ENCODE assay signal across 8 cellular contexts in the genomic region with DNA sequence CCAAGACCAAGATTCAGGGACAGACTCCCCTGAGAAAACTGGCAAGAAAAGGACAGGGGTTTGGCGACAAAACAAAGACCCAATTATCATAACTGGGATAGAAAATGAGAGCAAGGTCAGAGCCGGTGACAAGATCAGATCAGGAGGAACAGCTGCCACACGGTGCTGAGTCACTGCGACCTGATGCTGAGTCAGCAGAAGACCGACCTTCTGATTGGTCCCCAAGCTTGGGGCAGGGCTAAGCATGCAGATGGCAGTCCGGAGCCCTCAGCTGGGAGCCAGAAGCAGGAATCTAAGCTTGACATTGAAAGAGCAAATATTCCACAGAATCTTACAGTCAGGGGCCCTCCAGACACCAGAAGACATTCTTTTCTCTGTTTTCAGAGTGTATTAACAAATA. TPM values are rescaled to one million over a fixed set of nuclear protein-coding genes. Genes with fewer than 3 reads are reported as not detected.
DNase-seq lines count a peak whose midpoint lies in the region; ATAC-seq and TF ChIP-seq lines count a peak whose summit lies in the region.

No MANE protein-coding gene starts in this region.

- H3K27ac Mint-ChIP-seq in T-cell, result no peak overlapping the region

- H3K4me1 ChIP-seq in A673 (ENCODE audit: insufficient read depth, low read length, poor library complexity, severe bottlenecking), result peaks cover 12% of the 10 kb centered on the region

- no peak overlapping the region for H3K4me3 Mint-ChIP-seq in T-cell

- H3K9me3 ChIP-seq in A673 (ENCODE audit: low read depth, low read length, poor library complexity, severe bottlenecking), result no peaks in the 10 kb centered on the region

- H3K27me3 ChIP-seq in A673 (replicated peaks; ENCODE audit: insufficient read depth, low read depth, low read length, poor library complexity), result no peaks in the 10 kb centered on the region

- H3K27me3 Mint-ChIP-seq in T-cell, result peaks cover 29 to 39% of the 10 kb centered on the region in 2 donors

- BruUV-seq in A673 (replicated peaks; lab: Mats Ljungman, UMichigan), result no TSS peak

- H3K4me3 ChIP-seq in A673 (ENCODE audit: low read depth, low read length, poor library complexity, severe bottlenecking), result no peak overlapping the region
- H3K4me3 ChIP-seq in choroid plexus epithelial cell (ENCODE audit: low read depth, low read length), result no peak overlapping the region

- H3K27ac ChIP-seq in A673 (ENCODE audit: low read depth, low read length, poor library complexity, severe bottlenecking), result no peak overlapping the region

- no peaks in the 10 kb centered on the region for H3K9me3 Mint-ChIP-seq in T-cell

- peaks cover 0 to 4% (median 2%) of the 10 kb centered on the region in 3 donors for H3K4me1 Mint-ChIP-seq in T-cell

- TF ChIP-seq CTCF in A673 (conservative IDR thresholded peaks at IDR 0.05; ENCODE audit: low read depth, low read length) (no peak), choroid plexus epithelial cell (conservative IDR thresholded peaks at IDR 0.05; ENCODE audit: low read depth, low read length) (no peak)

- intact Hi-C loops in A673 (cut with micrococcal nuclease; ENCODE audit: unreplicated experiment), result no loop called here

- H3K36me3 Mint-ChIP-seq in T-cell, result no peaks in the 10 kb centered on the region

- POLR2A ChIA-PET in A673 (lab: Charles Lee; ENCODE audit: low non-redundant PET) (no interaction called here), T-cell (lab: Charles Lee) (no interaction called here)

- ATAC-seq in GM18517 (IDR thresholded peaks at IDR 0.05; ENCODE audit: unreplicated experiment) (peak; percentile 88), HG02981 (IDR thresholded peaks at IDR 0.05; ENCODE audit: unreplicated experiment) (peak; percentile 96), T-cell (replicated peaks in 1 of 4) (peak in 3 of 4 experiments; percentile 32 to 55 (median 36)), left lobe of liver (peak; percentile 94)

- H3K36me3 ChIP-seq in A673 (ENCODE audit: insufficient read depth, low read length, poor library complexity, severe bottlenecking), result no peaks in the 10 kb centered on the region

- DNase-seq in A673 (ENCODE audit: low spot score), result peak; percentile 88
- peak; percentile 35 for DNase-seq in NCI-H146 treated with DMSO at 0.1 percent for 48 hours (lab: John Stamatoyannopoulos, UW; ENCODE audit: unreplicated experiment)
- DNase-seq in T-cell, result peak in 6 of 34 experiments; percentile 4 to 28 (median 6)
- DNase-seq in choroid plexus epithelial cell (ENCODE audit: low read depth), result peak; percentile 92
- peak; percentile 80 for DNase-seq in left lobe of liver (ENCODE audit: low spot score)
- peak; percentile 9 for DNase-seq in stimulated activated CD8-positive, alpha-beta memory T cell treated with anti-CD3 and anti-CD28 coated beads, Interleukin-4, amount 100 ng/mL, for 24 hours (ENCODE audit: low read depth)

- CTCF ChIA-PET in A673 (lab: Charles Lee), result interaction anchor here (0.5 kb wide), 1 partner anchor 871 kb away, joined by 14 read pairs; no protein-coding TSS in a partner anchor
- CTCF ChIA-PET in T-cell (lab: Charles Lee), result interaction anchor here in 1 of 2 donors (0.5 to 0.9 kb wide), 2 partner anchors 16 to 122 kb away, joined by 4 to 5 read pairs; no protein-coding TSS in a partner anchor

RNA-seq across cellular contexts. Expression of gene ARMH4, which starts 19.1 kb away (rescaled TPM):
- total RNA-seq in A673 (2021) (7.8 and 14.2 TPM in 2 replicates), T-cell (not detected), left lobe of liver (0.96 TPM)

RNA-seq across cellular contexts. Expression of gene ACTR10, which starts 28.9 kb away (rescaled TPM):
- total RNA-seq in A673 (2021), result 54.7 and 68.7 TPM in 2 replicates
- total RNA-seq in T-cell, result 10 to 100 TPM; 36.7 to 49.7 (median 42.3) TPM
- 17.2 TPM for total RNA-seq in left lobe of liver

Comparison
In these comparisons a context has a peak if more than half of its experiments do, and no peak if none do; other contexts are left out.
1. ATAC-seq: peak in every context shown above with its lines; median percentile 96 in HG02981; 94 in left lobe of liver; 88 in GM18517; 36 in T-cell.